In the genomic region with DNA sequence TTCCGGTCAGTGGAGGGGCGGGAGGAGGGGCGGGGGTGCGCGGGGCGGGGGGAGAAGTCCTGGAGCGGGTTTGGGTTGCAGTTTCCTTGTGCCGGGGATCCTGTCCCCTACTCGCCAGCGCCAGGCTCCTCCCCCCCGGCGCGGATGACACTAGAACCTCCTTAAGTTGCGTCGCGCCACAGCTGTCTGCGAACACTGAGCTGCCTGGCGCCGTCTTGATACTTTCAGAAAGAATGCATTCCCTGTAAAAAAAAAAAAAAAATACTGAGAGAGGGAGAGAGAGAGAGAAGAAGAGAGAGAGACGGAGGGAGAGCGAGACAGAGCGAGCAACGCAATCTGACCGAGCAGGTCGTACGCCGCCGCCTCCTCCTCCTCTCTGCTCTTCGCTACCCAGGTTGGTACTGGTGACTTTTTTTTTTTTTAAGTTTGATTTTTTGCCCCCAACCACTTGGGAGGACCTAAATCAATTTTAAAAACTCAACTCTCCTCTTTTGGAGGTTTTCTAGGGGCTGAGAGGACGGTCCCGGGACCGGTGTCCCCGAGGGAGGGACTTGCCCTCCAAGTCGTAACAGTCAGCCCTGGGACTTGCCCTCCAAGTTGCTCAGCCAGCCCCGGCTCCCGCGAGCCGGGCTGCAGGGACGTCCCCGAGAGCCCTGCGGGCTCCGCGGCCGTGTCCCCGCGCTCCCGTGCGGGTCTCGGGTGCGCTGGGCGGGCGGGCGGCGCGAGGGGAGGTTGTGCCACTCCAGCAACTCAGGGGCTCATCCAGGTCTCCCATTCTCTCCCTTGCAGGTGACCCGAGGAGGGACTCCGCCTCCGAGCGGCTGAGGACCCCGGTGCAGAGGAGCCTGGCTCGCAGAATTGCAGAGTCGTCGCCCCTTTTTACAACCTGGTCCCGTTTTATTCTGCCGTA, we compare ENCODE assay signal across 8 cellular contexts. TPM values are rescaled to one million over a fixed set of nuclear protein-coding genes. Genes with fewer than 3 reads are reported as not detected.
DNase-seq lines count a peak whose midpoint lies in the region; ATAC-seq and TF ChIP-seq lines count a peak whose summit lies in the region.

A gene (plus strand): TSS at position 191 of the 910 bp plus-strand sequence. CDS start 968 bp downstream, outside the sequence.

- H3F3A ChIP-seq in PC-9 (ENCODE audit: insufficient read depth, low read depth): no peaks in the 10 kb centered on the region

- no peak within 1 kb of the TSS for H2AFZ ChIP-seq in PC-9

- H3K9me3 Mint-ChIP-seq in activated T-helper 2 cell treated with anti-CD3 and anti-CD28 coated beads, Interferon-gamma antibody, Interleukin-2, Interleukin-4, amounts not matched to agents 10 μg/mL and 5 μg/mL and 100 μg/mL, durations not matched to agents 14 hours and 24 hours and 36 hours: no peaks in the 10 kb centered on the region

- H3K36me3 ChIP-seq in PC-9 (ENCODE audit: low read depth): peaks cover 5% of the 10 kb centered on the region; the same call in 1 of the 2 replicates

- POLR2A ChIA-PET in PC-9 (lab: Charles Lee; ENCODE audit: unreplicated experiment): interaction anchor here (0.6 to 0.7 kb wide), 2 partner anchors 171 to 319 kb away, joined by 3 to 11 read pairs; no protein-coding TSS in a partner anchor

- H3K4me2 ChIP-seq in PC-9: peak within 1 kb of the TSS; percentile 77

- H3K36me3 Mint-ChIP-seq in activated T-helper 2 cell treated with anti-CD3 and anti-CD28 coated beads, Interferon-gamma antibody, Interleukin-2, Interleukin-4, amounts not matched to agents 10 μg/mL and 5 μg/mL and 100 μg/mL, durations not matched to agents 14 hours and 24 hours and 36 hours (ENCODE audit: low read depth): peaks cover 84% of the 10 kb centered on the region

- CTCF ChIA-PET in PC-9 (lab: Charles Lee): no interaction called here

- BruUV-seq in PC-9 (replicated peaks; lab: Mats Ljungman, UMichigan): TSS peak; percentile 46

- H3K4me1 ChIP-seq in PC-9 (replicated peaks; ENCODE audit: insufficient read depth): no peaks in the 10 kb centered on the region

- H3K27ac Mint-ChIP-seq in activated T-helper 2 cell treated with anti-CD3 and anti-CD28 coated beads, Interferon-gamma antibody, Interleukin-2, Interleukin-4, amounts not matched to agents 10 μg/mL and 5 μg/mL and 100 μg/mL, durations not matched to agents 14 hours and 24 hours and 36 hours: peak within 1 kb of the TSS; percentile 99

- peak; percentile 40 for ATAC-seq in Right ventricle myocardium superior (ENCODE audit: poor library complexity)
- peak; percentile 48 for ATAC-seq in sciatic nerve

- H3K27me3 Mint-ChIP-seq in activated T-helper 2 cell treated with anti-CD3 and anti-CD28 coated beads, Interferon-gamma antibody, Interleukin-2, Interleukin-4, amounts not matched to agents 10 μg/mL and 5 μg/mL and 100 μg/mL, durations not matched to agents 14 hours and 24 hours and 36 hours (ENCODE audit: low read depth): no peaks in the 10 kb centered on the region

- no peaks in the 10 kb centered on the region for H3K9me2 ChIP-seq in PC-9 (ENCODE audit: insufficient read depth)

- H4K20me1 ChIP-seq in PC-9 (ENCODE audit: insufficient read depth): no peaks in the 10 kb centered on the region

- peak within 1 kb of the TSS; percentile 59 for H3K4me3 ChIP-seq in PC-9

- H3K9me3 ChIP-seq in PC-9 (ENCODE audit: insufficient read depth, low read depth): no peaks in the 10 kb centered on the region

- intact Hi-C loops in PC-9 (cut with micrococcal nuclease; ENCODE audit: unreplicated experiment): loop anchor here (1.0 to 10.0 kb wide), 6 partner anchors 312 to 1153 kb away; no protein-coding TSS in a partner anchor
- intact Hi-C loops in activated T-helper 2 cell treated with anti-CD3 and anti-CD28 coated beads, Interferon-gamma antibody, Interleukin-2, Interleukin-4, amounts not matched to agents 10 μg/mL and 5 μg/mL and 100 μg/mL, durations not matched to agents 14 hours and 24 hours and 36 hours (cut with micrococcal nuclease): loop anchor here (1.0 to 10.0 kb wide), 7 partner anchors 11 to 2000 kb away; no protein-coding TSS in a partner anchor
- intact Hi-C loops in Right ventricle myocardium superior (cut with DNase I): no loop called here
- intact Hi-C loops in sciatic nerve (cut with DNase I): no loop called here

- H3K4me1 Mint-ChIP-seq in activated T-helper 2 cell treated with anti-CD3 and anti-CD28 coated beads, Interferon-gamma antibody, Interleukin-2, Interleukin-4, amounts not matched to agents 10 μg/mL and 5 μg/mL and 100 μg/mL, durations not matched to agents 14 hours and 24 hours and 36 hours (ENCODE audit: low read depth): peaks cover 20% of the 10 kb centered on the region

- peak within 1 kb of the TSS; percentile 87 for H3K27ac ChIP-seq in PC-9

- TF ChIP-seq CTCF in PC-9 (conservative IDR thresholded peaks at IDR 0.05): no peak

- no peaks in the 10 kb centered on the region for H3K27me3 ChIP-seq in PC-9 (ENCODE audit: insufficient read depth, low read depth)

- peak within 1 kb of the TSS; percentile 97 for H3K4me3 Mint-ChIP-seq in activated T-helper 2 cell treated with anti-CD3 and anti-CD28 coated beads, Interferon-gamma antibody, Interleukin-2, Interleukin-4, amounts not matched to agents 10 μg/mL and 5 μg/mL and 100 μg/mL, durations not matched to agents 14 hours and 24 hours and 36 hours (ENCODE audit: low read depth)

- DNase-seq in EL: peak; percentile 53
- DNase-seq in H4 (ENCODE audit: low spot score): peak; percentile 55
- DNase-seq in PC-9: peak; percentile 70 to 86
- peak; percentile 89 for DNase-seq in activated T-helper 2 cell treated with anti-CD3 and anti-CD28 coated beads, Interferon-gamma antibody, Interleukin-2, Interleukin-4, amounts not matched to agents 10 μg/mL and 5 μg/mL and 100 μg/mL, durations not matched to agents 14 hours and 24 hours and 36 hours (ENCODE audit: low spot score)
- DNase-seq in Right ventricle myocardium superior: peak; percentile 85
- no peak for DNase-seq in sciatic nerve (ENCODE audit: low spot score)
- no peak for DNase-seq in NCI-H1105 (lab: John Stamatoyannopoulos, UW)
- no peak for DNase-seq in NCI-H345 treated with DMSO at 0.1 percent for 48 hours (lab: John Stamatoyannopoulos, UW; ENCODE audit: unreplicated experiment)

- H3K79me2 ChIP-seq in PC-9 (ENCODE audit: low read depth): peaks cover 44% of the 10 kb centered on the region

RNA-seq across cellular contexts. Expression of the gene that starts here (rescaled TPM):
- total RNA-seq in H4 (2014; rRNA removed; shearing (Covaris generic)): 0.21 and 0.64 TPM in 2 replicates
- total RNA-seq in PC-9 (2021) (41.2 and 43.6 TPM in 2 replicates), Right ventricle myocardium superior (0.83 TPM), sciatic nerve (2.6 TPM)
- total RNA-seq in activated T-helper 2 cell treated with anti-CD3 and anti-CD28 coated beads, Interferon-gamma antibody, Interleukin-2, Interleukin-4, amounts not matched to agents 10 μg/mL and 5 μg/mL and 100 μg/mL, durations not matched to agents 14 hours and 24 hours and 36 hours: 281 and 293 TPM in 2 replicates

Comparison
In these comparisons a context has a peak if more than half of its experiments do, and no peak if none do; other contexts are left out.
1. RNA of the gene that starts here (total RNA-seq): 281 to 293 TPM in activated T-helper 2 cell treated with anti-CD3 and anti-CD28 coated beads, Interferon-gamma antibody, Interleukin-2, Interleukin-4, amounts not matched to agents 10 μg/mL and 5 μg/mL and 100 μg/mL, durations not matched to agents 14 hours and 24 hours and 36 hours and 41.2 to 43.6 TPM in PC-9; 2.6 TPM in sciatic nerve (single experiment), 0.83 TPM in Right ventricle myocardium superior (single experiment) and 0.21 to 0.64 TPM in H4; every median in the first group is over 10 times any median in the second.
2. Peak in DNase-seq in H4; RNA of the gene not detected or under 1 TPM.
3. Peak in DNase-seq and ATAC-seq in Right ventricle myocardium superior; RNA of the gene not detected or under 1 TPM.
4. DNase-seq: peak in EL (single experiment), PC-9 (2 of 2) and activated T-helper 2 cell treated with anti-CD3 and anti-CD28 coated beads, Interferon-gamma antibody, Interleukin-2, Interleukin-4, amounts not matched to agents 10 μg/mL and 5 μg/mL and 100 μg/mL, durations not matched to agents 14 hours and 24 hours and 36 hours (single experiment); none in sciatic nerve (single experiment), NCI-H1105 (single experiment) and NCI-H345 treated with DMSO at 0.1 percent for 48 hours (single experiment).
5. intact Hi-C loops: an anchor here in PC-9 (1.0 to 10.0 kb wide) and activated T-helper 2 cell treated with anti-CD3 and anti-CD28 coated beads, Interferon-gamma antibody, Interleukin-2, Interleukin-4, amounts not matched to agents 10 μg/mL and 5 μg/mL and 100 μg/mL, durations not matched to agents 14 hours and 24 hours and 36 hours (1.0 to 10.0 kb wide); none called in Right ventricle myocardium superior and sciatic nerve.